Comparison of ENCODE assay signal across 21 cellular contexts in genomic region chr13:107099661-107100060, GRCh38.
DNase-seq lines count a peak whose midpoint lies in the region; ATAC-seq, FAIRE-seq and TF ChIP-seq lines count a peak whose summit lies in the region.
"Had no signal": no experiment of that assay in that cellular context is flagged by ENCODE, and none has a peak within 500 bp of the region (broad histone marks: within the 10 kb centered on the region; RNA-seq: fewer than 3 reads in every experiment).

No MANE protein-coding gene starts in this region.

- no peaks in the 10 kb centered on the region for H4K20me1 ChIP-seq in BLaER1
- H4K20me1 ChIP-seq: BLaER1 treated with 17β-estradiol and CSF1 and Interleukin-3, amounts not matched to agents 10 nM and 100 nM had no signal

- no peaks in the 10 kb centered on the region for H3K36me3 Mint-ChIP-seq in nephron progenitor cell (ENCODE audit: low read depth)

- H3K4me2 ChIP-seq in BLaER1 = peak overlapping the region; percentile 36; the same call in 1 of the 2 replicates
- H3K4me2 ChIP-seq: hepatocyte, PC-9 had no signal

- peak; percentile 38 for DNase-seq in MG63
- peak; percentile 0 for DNase-seq in epithelial cell of esophagus (ENCODE audit: low read depth)
- no peak for DNase-seq in nephron progenitor cell
- DNase-seq in NCI-H2081 treated with DMSO at 0.1 percent for 48 hours (lab: John Stamatoyannopoulos, UW) = no peak
- no peak for DNase-seq in small intestine
- no peak for DNase-seq in GM12891 (ENCODE audit: insufficient read length, low spot score)
- DNase-seq: activated CD8-positive, alpha-beta T cell treated with anti-CD3 and anti-CD28 coated beads, Interleukin-2, amount 10 ng/mL, durations not matched to agents 7 days and 5 days; adrenal gland; cortex of kidney; left lung; NCI-H187; NCI-H526; PC-9; psoas muscle; stimulated activated naive CD8-positive, alpha-beta T cell treated with anti-CD3 and anti-CD28 coated beads, Interleukin-15, amount 100 ng/mL, for 72 hours had no signal

- H3K27me3 Mint-ChIP-seq in nephron progenitor cell (ENCODE audit: low read depth, poor library complexity) = peaks cover 7% of the 10 kb centered on the region
- H3K27me3 Mint-ChIP-seq: stimulated activated naive CD8-positive, alpha-beta T cell treated with anti-CD3 and anti-CD28 coated beads, Interleukin-15, amount 100 ng/mL, for 72 hours had no signal

- H3K36me3 ChIP-seq in BLaER1 (peaks cover 17% of the 10 kb centered on the region; the same call in 1 of the 2 replicates), MG63 (no peaks in the 10 kb centered on the region), small intestine (ENCODE audit: control insufficient read depth in 2 of 2, insufficient read depth in 2 of 2, low read length in 2 of 2) (no peaks in the 10 kb centered on the region)
- H3K36me3 ChIP-seq: adrenal gland, left lung had no signal

- ATAC-seq in GM19397 (IDR thresholded peaks at IDR 0.05; ENCODE audit: unreplicated experiment) = no peak
- ATAC-seq: activated CD8-positive, alpha-beta T cell treated with anti-CD3 and anti-CD28 coated beads, Interleukin-2, amount 10 ng/mL, durations not matched to agents 7 days and 5 days; left lung; psoas muscle; stimulated activated naive CD8-positive, alpha-beta T cell treated with anti-CD3 and anti-CD28 coated beads, Interleukin-15, amount 100 ng/mL, for 72 hours had no signal

- whole genome bisulfite sequencing in small intestine, 3 donors = 86 to 96% (median 89%) methylated on average over 3 of the region's 3 CpGs

- TF ChIP-seq POLR2A in GM12891 (IDR thresholded peaks at IDR 0.05; ENCODE audit: low read depth, low read length) = no peak

- H3K9me3 Mint-ChIP-seq in nephron progenitor cell = no peaks in the 10 kb centered on the region
- H3K9me3 Mint-ChIP-seq: stimulated activated naive CD8-positive, alpha-beta T cell treated with anti-CD3 and anti-CD28 coated beads, Interleukin-15, amount 100 ng/mL, for 72 hours had no signal

- TF ChIP-seq CTCF in epithelial cell of esophagus (IDR thresholded peaks at IDR 0.05; ENCODE audit: insufficient read depth, low read depth, low read length, missing control alignments) (no peak), nephron progenitor cell (IDR thresholded peaks at IDR 0.05) (no peak)

- no peak overlapping the region for H3K4me3 Mint-ChIP-seq in nephron progenitor cell
- H3K4me3 Mint-ChIP-seq: activated CD8-positive, alpha-beta T cell treated with anti-CD3 and anti-CD28 coated beads, Interleukin-2, amount 10 ng/mL, durations not matched to agents 7 days and 5 days; stimulated activated naive CD8-positive, alpha-beta T cell treated with anti-CD3 and anti-CD28 coated beads, Interleukin-15, amount 100 ng/mL, for 72 hours had no signal

- H3K9me3 ChIP-seq in BLaER1 (peaks cover 39% of the 10 kb centered on the region), MG63 (no peaks in the 10 kb centered on the region), small intestine (ENCODE audit: control insufficient read depth, low read depth) (no peaks in the 10 kb centered on the region)
- H3K9me3 ChIP-seq: adrenal gland, left lung, psoas muscle had no signal

- H3K27ac ChIP-seq in BLaER1 = no peak overlapping the region
- H3K27ac ChIP-seq in small intestine (ENCODE audit: low read depth in 1 of 2, low read length in 1 of 2) = no peak overlapping the region
- H3K27ac ChIP-seq: adrenal gland; BLaER1 treated with 17β-estradiol and CSF1 and Interleukin-3, amounts not matched to agents 10 nM and 100 nM; hepatocyte; left lung; PC-9; psoas muscle; VCaP had no signal

- FAIRE-seq in small intestine (lab: Jason Lieb, UNC) (no peak), GM12891 (lab: Jason Lieb, UNC) (no peak)
- FAIRE-seq: urothelium cell line had no signal

- H3K4me3 ChIP-seq in BLaER1 (no peak overlapping the region), MG63 (no peak overlapping the region), epithelial cell of esophagus (ENCODE audit: low read length) (no peak overlapping the region), small intestine (ENCODE audit: low read depth in 1 of 2, low read length in 2 of 2) (no peak overlapping the region)
- H3K4me3 ChIP-seq: adrenal gland; BLaER1 treated with 17β-estradiol and CSF1 and Interleukin-3, amounts not matched to agents 10 nM and 100 nM; hepatocyte; left lung; PC-9; psoas muscle had no signal

- H3K9ac ChIP-seq in BLaER1 = no peak overlapping the region
- H3K9ac ChIP-seq: BLaER1 treated with 17β-estradiol and CSF1 and Interleukin-3, amounts not matched to agents 10 nM and 100 nM had no signal

- H3K27ac Mint-ChIP-seq in nephron progenitor cell = peak overlapping the region; percentile 30
- H3K27ac Mint-ChIP-seq: activated CD8-positive, alpha-beta T cell treated with anti-CD3 and anti-CD28 coated beads, Interleukin-2, amount 10 ng/mL, durations not matched to agents 7 days and 5 days; stimulated activated naive CD8-positive, alpha-beta T cell treated with anti-CD3 and anti-CD28 coated beads, Interleukin-15, amount 100 ng/mL, for 72 hours had no signal

- H3K4me1 Mint-ChIP-seq in nephron progenitor cell = peaks cover 22% of the 10 kb centered on the region
- H3K4me1 Mint-ChIP-seq: stimulated activated naive CD8-positive, alpha-beta T cell treated with anti-CD3 and anti-CD28 coated beads, Interleukin-15, amount 100 ng/mL, for 72 hours had no signal

- H3K27me3 ChIP-seq in BLaER1 (no peaks in the 10 kb centered on the region), MG63 (no peaks in the 10 kb centered on the region), small intestine (ENCODE audit: control insufficient read depth in 2 of 2, insufficient read depth in 2 of 2, low read length in 2 of 2) (no peaks in the 10 kb centered on the region)
- H3K27me3 ChIP-seq: adrenal gland; BLaER1 treated with 17β-estradiol and CSF1 and Interleukin-3, amounts not matched to agents 10 nM and 100 nM; hepatocyte; left lung had no signal

- H3K4me1 ChIP-seq in BLaER1 (peaks cover 45% of the 10 kb centered on the region), small intestine (ENCODE audit: control insufficient read depth in 2 of 2, insufficient read depth in 1 of 2, low read depth in 1 of 2, low read length in 1 of 2) (no peaks in the 10 kb centered on the region)
- H3K4me1 ChIP-seq: adrenal gland, left lung, psoas muscle had no signal

TF ChIP-seq in GM12891, 5 proteins besides CTCF, POLR2A, EP300 and RAD21:
- TF ChIP-seq SPI1 (IDR thresholded peaks at IDR 0.05; ENCODE audit: low read depth, low read length) (no peak), POU2F2 (IDR thresholded peaks at IDR 0.05; ENCODE audit: low read depth, low read length) (no peak), POLR2AphosphoS5 (IDR thresholded peaks at IDR 0.05; ENCODE audit: low read depth, low read length) (no peak)

Comparison
In these comparisons a context has a peak if more than half of its experiments do, and no peak if none do; other contexts are left out.
1. DNase-seq: peak in MG63 (single experiment) and epithelial cell of esophagus (single experiment); none in nephron progenitor cell (single experiment), NCI-H2081 treated with DMSO at 0.1 percent for 48 hours (single experiment), small intestine (single experiment) and GM12891 (single experiment).